ENCODE assay signal across 15 cellular contexts in genomic region chr11:3375552-3375951, GRCh38. TPM values are rescaled to one million over a fixed set of nuclear protein-coding genes. Genes with fewer than 3 reads are reported as not detected.
DNase-seq lines count a peak whose midpoint lies in the region; ATAC-seq, FAIRE-seq and TF ChIP-seq lines count a peak whose summit lies in the region.
"Had no signal": no experiment of that assay in that cellular context is flagged by ENCODE, and none has a peak within 500 bp of the region (broad histone marks: within the 10 kb centered on the region; RNA-seq: fewer than 3 reads in every experiment).

No MANE protein-coding gene starts in this region.

- H3K36me3 ChIP-seq in pancreas, result peaks cover 0 to 3% (median 0%) of the 10 kb centered on the region in 3 donors

- peak overlapping the region; percentile 99 for H3K4me3 Mint-ChIP-seq in activated naive CD4-positive, alpha-beta T cell treated with anti-CD3 and anti-CD28 coated beads, Interleukin-2, amount 50 U/mL, for 24 hours
- peak overlapping the region; percentile 66 for H3K4me3 Mint-ChIP-seq in type B pancreatic cell

- peaks cover 0 to 19% (median 4%) of the 10 kb centered on the region in 3 donors for H3K4me1 ChIP-seq in pancreas

- no peaks in the 10 kb centered on the region for H3K9me3 Mint-ChIP-seq in activated naive CD4-positive, alpha-beta T cell treated with anti-CD3 and anti-CD28 coated beads, Interleukin-2, amount 50 U/mL, for 24 hours
- H3K9me3 Mint-ChIP-seq in type B pancreatic cell, result peaks cover 10% of the 10 kb centered on the region

- intact Hi-C loops in pancreas (cut with DNase I), result no loop called here

- H3K4me3 ChIP-seq in astrocyte of the spinal cord (ENCODE audit: low read depth, low read length) (no peak overlapping the region), pancreas (no peak overlapping the region)
- H3K4me3 ChIP-seq: hepatocyte, spleen, thoracic aorta had no signal

- no peak for TF ChIP-seq CTCF in astrocyte of the spinal cord (IDR thresholded peaks at IDR 0.05; ENCODE audit: low read depth, low read length)
- no peak for TF ChIP-seq CTCF in type B pancreatic cell (conservative IDR thresholded peaks at IDR 0.05)
- TF ChIP-seq CTCF in pancreas (IDR thresholded peaks at IDR 0.05), result no peak

- no peak for FAIRE-seq in pancreas (lab: Jason Lieb, UNC)

- no peak for ATAC-seq in HG03565 (IDR thresholded peaks at IDR 0.05; ENCODE audit: unreplicated experiment)
- ATAC-seq in pancreas, result no peak
- ATAC-seq: left ventricle myocardium superior had no signal

- no peak for DNase-seq in activated naive CD4-positive, alpha-beta T cell (lab: John Stamatoyannopoulos, UW)
- peak; percentile 32 for DNase-seq in astrocyte of the spinal cord (ENCODE audit: low read depth, low spot score)
- DNase-seq in hepatic stellate cell (ENCODE audit: low spot score), result peak; percentile 17
- no peak for DNase-seq in type B pancreatic cell (ENCODE audit: extremely low spot score, unreplicated experiment)
- no peak for DNase-seq in middle frontal gyrus (ENCODE audit: extremely low spot score, low spot score)
- no peak for DNase-seq in pancreas
- DNase-seq: effector memory CD4-positive, alpha-beta T cell; left ventricle myocardium superior; nucleus accumbens; spleen; WERI-Rb-1 had no signal

- no peak overlapping the region for H3K27ac ChIP-seq in pancreas
- H3K27ac ChIP-seq: hepatocyte, spleen, thoracic aorta, WERI-Rb-1 had no signal

- H3K27me3 ChIP-seq in pancreas, result no peaks in the 10 kb centered on the region
- H3K27me3 ChIP-seq: hepatocyte, spleen had no signal

- in situ Hi-C loops in astrocyte of the spinal cord (cut with HindIII; ENCODE audit: low sequenced_read_pairs), result no loop called here

- H3K4me1 Mint-ChIP-seq in activated naive CD4-positive, alpha-beta T cell treated with anti-CD3 and anti-CD28 coated beads, Interleukin-2, amount 50 U/mL, for 24 hours, result peaks cover 64% of the 10 kb centered on the region
- peaks cover 30% of the 10 kb centered on the region for H3K4me1 Mint-ChIP-seq in type B pancreatic cell (ENCODE audit: unreplicated experiment)

- 81 to 92% methylated on average over 4 of the region's 4 CpGs for WGBS in pancreas, 2 donors

- H3K36me3 Mint-ChIP-seq in activated naive CD4-positive, alpha-beta T cell treated with anti-CD3 and anti-CD28 coated beads, Interleukin-2, amount 50 U/mL, for 24 hours, result peaks cover 54% of the 10 kb centered on the region
- H3K36me3 Mint-ChIP-seq in type B pancreatic cell, result peaks cover 76% of the 10 kb centered on the region

- no peaks in the 10 kb centered on the region for H3K27me3 Mint-ChIP-seq in activated naive CD4-positive, alpha-beta T cell treated with anti-CD3 and anti-CD28 coated beads, Interleukin-2, amount 50 U/mL, for 24 hours
- H3K27me3 Mint-ChIP-seq in type B pancreatic cell, result no peaks in the 10 kb centered on the region

- no peaks in the 10 kb centered on the region for H3K9me3 ChIP-seq in pancreas
- H3K9me3 ChIP-seq: thoracic aorta had no signal

- peak overlapping the region; percentile 51 for H3K27ac Mint-ChIP-seq in activated naive CD4-positive, alpha-beta T cell treated with anti-CD3 and anti-CD28 coated beads, Interleukin-2, amount 50 U/mL, for 24 hours
- H3K27ac Mint-ChIP-seq in type B pancreatic cell, result no peak overlapping the region

RNA-seq across cellular contexts. Expression of gene ZNF195, which starts 3.4 kb away (rescaled TPM):
- total RNA-seq in type B pancreatic cell (ENCODE audit: low replicate concordance), result 42.5 and 53.4 TPM in 2 replicates
- total RNA-seq in pancreas, result 10 to 100 TPM; 11.4 to 20.4 (median 14.4) TPM
- polyA plus RNA-seq in pancreas, result 10 to 100 TPM; 13.3 to 18.1 TPM

Comparison
In these comparisons a context has a peak if more than half of its experiments do, and no peak if none do; other contexts are left out.
1. DNase-seq: peak in astrocyte of the spinal cord (single experiment) and hepatic stellate cell (single experiment); none in activated naive CD4-positive, alpha-beta T cell (0 of 4), type B pancreatic cell (single experiment), middle frontal gyrus (single experiment) and pancreas (0 of 6).